ENCODE assay signal across 16 cellular contexts in genomic region chr4:55186700-55187099, GRCh38.
DNase-seq lines count a peak whose midpoint lies in the region; ATAC-seq and TF ChIP-seq lines count a peak whose summit lies in the region.
"Had no signal": no experiment of that assay in that cellular context is flagged by ENCODE, and none has a peak within 500 bp of the region (broad histone marks: within the 10 kb centered on the region; RNA-seq: fewer than 3 reads in every experiment).

No MANE protein-coding gene starts in this region.

- no peak overlapping the region for H4K8ac ChIP-seq in H9 (replicated peaks; ENCODE audit: insufficient read length, low read depth, low read length)

- TF ChIP-seq CTCF in H9 (conservative IDR thresholded peaks at IDR 0.05) (no peak), neural cell (IDR thresholded peaks at IDR 0.05; ENCODE audit: poor library complexity, severe bottlenecking) (no peak)

- peaks cover 22% of the 10 kb centered on the region for H3K4me1 ChIP-seq in H9 (ENCODE audit: insufficient read depth, low read length)
- H3K4me1 ChIP-seq in HUES64 (ENCODE audit: insufficient read depth, low read length) = peaks cover 39% of the 10 kb centered on the region
- H3K4me1 ChIP-seq in iPS-20b (ENCODE audit: insufficient read depth, low read length) = peaks cover 32% of the 10 kb centered on the region

- no peak overlapping the region for H3K4ac ChIP-seq in H9 (ENCODE audit: low read depth, low read length)

- H4K5ac ChIP-seq in H9 (ENCODE audit: insufficient read length, low read depth, low read length) = no peak overlapping the region

- H3K27me3 ChIP-seq in H9 (ENCODE audit: insufficient read depth, low read length) = no peaks in the 10 kb centered on the region
- H3K27me3 ChIP-seq in HUES64 (ENCODE audit: insufficient read depth, low read length) = no peaks in the 10 kb centered on the region
- H3K27me3 ChIP-seq in iPS-20b (ENCODE audit: insufficient read depth, low read length) = no peaks in the 10 kb centered on the region
- H3K27me3 ChIP-seq in neural cell (ENCODE audit: insufficient read depth, low read depth, low read length) = no peaks in the 10 kb centered on the region

- ATAC-seq in GM18870 (IDR thresholded peaks at IDR 0.05; ENCODE audit: unreplicated experiment) = no peak
- ATAC-seq in GM19395 (IDR thresholded peaks at IDR 0.05; ENCODE audit: unreplicated experiment) = no peak

- peaks cover 14 to 15% of the 10 kb centered on the region in 2 experiments for H3K9me3 Mint-ChIP-seq in H9
- H3K9me3 Mint-ChIP-seq: HFFc6 had no signal

- H3K56ac ChIP-seq in H9 (ENCODE audit: insufficient read length, low read depth, low read length) = no peak overlapping the region

- H4K91ac ChIP-seq in H9 (ENCODE audit: insufficient read length, low read depth, low read length) = no peak overlapping the region

- no peaks in the 10 kb centered on the region for H3K9me3 ChIP-seq in H9 (ENCODE audit: control insufficient read depth, low read depth, low read length)
- 0 out of 2 replicates have a peak, but pooled peaks cover 4% of the 10 kb centered on the region for H3K9me3 ChIP-seq in HUES64 (ENCODE audit: insufficient read depth, low read depth, low read length)
- no peaks in the 10 kb centered on the region for H3K9me3 ChIP-seq in iPS-20b (ENCODE audit: insufficient read depth, low read depth, low read length)
- no peaks in the 10 kb centered on the region for H3K9me3 ChIP-seq in neural cell (ENCODE audit: low read length)

- no peak overlapping the region for H2BK120ac ChIP-seq in H9 (ENCODE audit: low read depth, low read length, poor library complexity, severe bottlenecking)

- TF ChIP-seq EP300 in neural cell (conservative IDR thresholded peaks at IDR 0.05; ENCODE audit: poor library complexity, severe bottlenecking) = peak; percentile 54

- H3K18ac ChIP-seq in H9 (ENCODE audit: insufficient read length, low read depth, low read length) = no peak overlapping the region

- H2BK15ac ChIP-seq in H9 (ENCODE audit: low read depth, low read length) = no peak overlapping the region

- no peak overlapping the region for H3K14ac ChIP-seq in H9 (ENCODE audit: insufficient read depth, low read length)

- H3K9me2 ChIP-seq in neural cell (ENCODE audit: insufficient read depth, low read length) = no peaks in the 10 kb centered on the region

- no peak for TF ChIP-seq RAD21 in neural cell (conservative IDR thresholded peaks at IDR 0.05)

- peaks cover 44 to 62% of the 10 kb centered on the region in 2 experiments for H3K4me1 Mint-ChIP-seq in H9
- H3K4me1 Mint-ChIP-seq: B cell had no signal

- no peaks in the 10 kb centered on the region for H3K79me1 ChIP-seq in H9 (ENCODE audit: insufficient read depth, low read depth, low read length, poor library complexity, severe bottlenecking)

- H3T11ph ChIP-seq in H9 (ENCODE audit: low read length) = no peak overlapping the region

- peak overlapping the region; percentile 38 for H3K27ac ChIP-seq in H9 (ENCODE audit: insufficient read length, low read depth, low read length)
- peak overlapping the region; percentile 79; the same call in 1 of the 2 replicates for H3K27ac ChIP-seq in HUES64 (ENCODE audit: low read depth, low read length)
- H3K27ac ChIP-seq in iPS-20b (ENCODE audit: low read length) = no peak overlapping the region
- no peak overlapping the region for H3K27ac ChIP-seq in neural cell (ENCODE audit: low read length)

- peak overlapping the region in 1 of 2 experiments; percentile 54; a peak in 3 of 5 replicates for H3K4me3 Mint-ChIP-seq in H9
- H3K4me3 Mint-ChIP-seq: B cell; CD4-positive, alpha-beta T cell; HFFc6 had no signal

- H2AFZ ChIP-seq in H9 (ENCODE audit: low read length) = no peak overlapping the region
- no peak overlapping the region for H2AFZ ChIP-seq in neural cell (ENCODE audit: low read depth, low read length)

- no peak overlapping the region for H2AK5ac ChIP-seq in H9 (ENCODE audit: insufficient read length, low read length)

- no peak overlapping the region for H2BK12ac ChIP-seq in H9 (ENCODE audit: insufficient read length, low read depth, low read length)

- WGBS in H9 (ENCODE audit: extremely low coverage, insufficient read length, low lambda C conversion rate) = no CpG with 5 or more reads among the region's 3 CpGs
- 0% methylated on average over 2 of the region's 3 CpGs for WGBS in HUES64

- H3K4me2 ChIP-seq in H9 (ENCODE audit: insufficient read depth, insufficient read length, low read length) = no peak overlapping the region
- no peak overlapping the region for H3K4me2 ChIP-seq in neural cell (ENCODE audit: low read length)

- no peak overlapping the region for H2BK5ac ChIP-seq in H9 (ENCODE audit: insufficient read length, low read length)

- H4K20me1 ChIP-seq in H9 (ENCODE audit: control insufficient read depth, insufficient read depth, insufficient read length) (no peaks in the 10 kb centered on the region), neural cell (ENCODE audit: insufficient read depth) (no peaks in the 10 kb centered on the region)

- H3K23ac ChIP-seq in H9 (ENCODE audit: insufficient read length, low read depth, low read length) = no peak overlapping the region

- no peaks in the 10 kb centered on the region for H3K79me2 ChIP-seq in H9 (ENCODE audit: insufficient read depth, low read length)
- no peaks in the 10 kb centered on the region for H3K79me2 ChIP-seq in neural cell (replicated peaks; ENCODE audit: insufficient read depth, low read length)

- H3K36me3 Mint-ChIP-seq in H9 (ENCODE audit: insufficient read depth in 1 of 3, low read depth in 3 of 3) = peaks cover 10 to 20% (median 17%) of the 10 kb centered on the region in 3 experiments

- no peak overlapping the region for H3K4me3 ChIP-seq in HUES64 (ENCODE audit: low read length)
- peak overlapping the region; percentile 9; the same call in 1 of the 2 replicates for H3K4me3 ChIP-seq in iPS-20b (ENCODE audit: low read length)
- H3K4me3 ChIP-seq in neural cell (ENCODE audit: low read length) = peak overlapping the region; percentile 32

- H3F3A ChIP-seq in neural cell (ENCODE audit: insufficient read depth, low read length, poor library complexity, severe bottlenecking) = no peaks in the 10 kb centered on the region

- no peak overlapping the region for H3K9ac ChIP-seq in H9 (ENCODE audit: extremely low read depth, insufficient read length, low read length)
- no peak overlapping the region for H3K9ac ChIP-seq in HUES64 (ENCODE audit: low read depth, low read length)
- H3K9ac ChIP-seq in iPS-20b (ENCODE audit: low read depth, low read length) = no peak overlapping the region
- no peak overlapping the region for H3K9ac ChIP-seq in neural cell (ENCODE audit: low read length)

- peaks cover 1% of the 10 kb centered on the region; the same call in 1 of the 2 replicates for H3K27me3 Mint-ChIP-seq in H9 (ENCODE audit: low read depth)

- DNase-seq in H9 (no peak), HuH-7 (ENCODE audit: low spot score) (no peak)
- no peak for DNase-seq in stimulated activated CD4-positive, alpha-beta T cell treated with anti-CD3 and anti-CD28 coated beads, Interleukin-4, amount 100 ng/mL, for 4 hours
- DNase-seq: Calu3; CD4-positive, alpha-beta T cell; HFFc6; NCI-H1436 treated with DMSO at 0.1 percent for 48 hours; NCI-H2081; NCI-H524; RPMI8226 had no signal

- no peaks in the 10 kb centered on the region for H3K23me2 ChIP-seq in H9 (ENCODE audit: insufficient read length, low read depth, low read length, poor library complexity, severe bottlenecking)

- no peak overlapping the region for H2BK20ac ChIP-seq in H9 (ENCODE audit: low read depth, low read length, poor library complexity, severe bottlenecking)

- H3K27ac Mint-ChIP-seq in H9 = peak overlapping the region; percentile 12 to 83 (median 30); a peak in 4 of 7 replicates
- H3K27ac Mint-ChIP-seq: B cell; CD4-positive, alpha-beta T cell; HFFc6 had no signal

- H3K36me3 ChIP-seq in HUES64 (ENCODE audit: insufficient read depth, low read length) (no peaks in the 10 kb centered on the region), iPS-20b (ENCODE audit: insufficient read depth, low read depth, low read length) (no peaks in the 10 kb centered on the region), neural cell (ENCODE audit: insufficient read depth, low read length) (no peaks in the 10 kb centered on the region)

TF ChIP-seq in neural cell, 6 proteins besides CTCF, POLR2A, EP300 and RAD21:
- TF ChIP-seq REST (IDR thresholded peaks at IDR 0.05; ENCODE audit: borderline replicate concordance) (peak; percentile 79), POLR2AphosphoS5 (IDR thresholded peaks at IDR 0.05) (no peak)

Comparison
In these comparisons a context has a peak if more than half of its experiments do, and no peak if none do; other contexts are left out.
1. H3K27ac ChIP-seq: peak in H9 (single experiment) and HUES64 (single experiment); none in iPS-20b (single experiment) and neural cell (single experiment).